In genomic region chr15:28848521-28848920, GRCh38 we compare ENCODE assay signal across 9 cellular contexts. TPM values are rescaled to one million over a fixed set of nuclear protein-coding genes. Genes with fewer than 3 reads are reported as not detected.
"Had no signal": no experiment of that assay in that cellular context is flagged by ENCODE, and none has a peak within 500 bp of the region (broad histone marks: within the 10 kb centered on the region; RNA-seq: fewer than 3 reads in every experiment).

TSS of gene GOLGA6L7 (minus strand) at chr15:28848644. CDS start at chr15:28848549, 95 bp downstream.

RNA-seq across cellular contexts. Expression of gene GOLGA6L7, which starts in this region (rescaled TPM):
- total RNA-seq: activated T-helper 1 cell treated with anti-CD3 and anti-CD28 coated beads, Interleukin-12 subunit alpha, Interleukin-12 subunit beta, Interleukin-2, Interleukin-4 antibody, amounts not matched to agents 30 ng/mL and 10 ng/mL and 1 ng/mL, durations not matched to agents 14 hours and 24 hours and 36 hours; epithelial cell of proximal tubule; frontal cortex; kidney epithelial cell; left lung; lung microvascular endothelial cell; renal cortical epithelial cell; sigmoid colon; tibial nerve had no signal
